In genomic region chr22:23223566-23224317, GRCh38 we compare ENCODE assay signal across 11 cellular contexts. TPM values are rescaled to one million over a fixed set of nuclear protein-coding genes. Genes with fewer than 3 reads are reported as not detected.
DNase-seq lines count a peak whose midpoint lies in the region; ATAC-seq and TF ChIP-seq lines count a peak whose summit lies in the region.
"Had no signal": no experiment of that assay in that cellular context is flagged by ENCODE, and none has a peak within 500 bp of the region (broad histone marks: within the 10 kb centered on the region; RNA-seq: fewer than 3 reads in every experiment).

No MANE protein-coding gene starts in this region.

- peak overlapping the region in 2 of 3 donors; percentile 70 to 80 for H3K27ac Mint-ChIP-seq in CD4-positive, CD25-positive, alpha-beta regulatory T cell
- peak overlapping the region; percentile 24 to 49 (median 34) for H3K27ac Mint-ChIP-seq in nephron

- peaks cover 10 to 89% (median 54%) of the 10 kb centered on the region in 4 donors for H3K4me1 Mint-ChIP-seq in CD4-positive, CD25-positive, alpha-beta regulatory T cell
- peaks cover 69% of the 10 kb centered on the region for H3K4me1 Mint-ChIP-seq in nephron

- no peak; a peak in 1 of 4 replicates for TF ChIP-seq EP300 in SK-N-SH (IDR thresholded peaks at IDR 0.05; ENCODE audit: borderline replicate concordance in 1 of 2, low read depth in 1 of 2, low read length in 1 of 2)

- H3K4me3 ChIP-seq in CD4-positive, CD25-positive, alpha-beta regulatory T cell (ENCODE audit: low read depth, low read length) = no peak overlapping the region
- H3K4me3 ChIP-seq in SK-N-SH (ENCODE audit: low read depth in 2 of 2, low read length in 1 of 2) = no peak overlapping the region
- H3K4me3 ChIP-seq in esophagus squamous epithelium = no peak overlapping the region
- no peak overlapping the region for H3K4me3 ChIP-seq in GM23248

- H3K27me3 Mint-ChIP-seq in CD4-positive, CD25-positive, alpha-beta regulatory T cell = no peaks in the 10 kb centered on the region
- H3K27me3 Mint-ChIP-seq in nephron (ENCODE audit: low read depth) = peaks cover 32% of the 10 kb centered on the region

- no peak for TF ChIP-seq CTCF in SK-N-SH (IDR thresholded peaks at IDR 0.05)
- TF ChIP-seq CTCF in esophagus squamous epithelium (IDR thresholded peaks at IDR 0.05) = no peak
- no peak for TF ChIP-seq CTCF in nephron (IDR thresholded peaks at IDR 0.05; ENCODE audit: unreplicated experiment in 3 of 3)

- 85% methylated on average over 10 of the region's 12 CpGs for WGBS in SK-N-SH (ENCODE audit: low lambda C conversion rate)
- WGBS in esophagus squamous epithelium, 2 donors = 75 to 79% methylated on average over 6 to 8 of the region's 12 CpGs
- WGBS in GM23248 (ENCODE audit: low coverage in 1 of 2, low lambda C conversion rate in 2 of 2, missing lambda C conversion rate in 2 of 2), 2 experiments = 93% methylated on average over 12 of the region's 12 CpGs

- POLR2A ChIA-PET in SK-N-SH (lab: Yijun Ruan, JAX) = interaction anchor here (1.0 kb wide), 1 partner anchor 49 kb away, joined by 3 read pairs; no protein-coding TSS in a partner anchor

- intact Hi-C loops in esophagus squamous epithelium (cut with DNase I) = no loop called here

- no peak overlapping the region for H3K4me3 Mint-ChIP-seq in CD4-positive, CD25-positive, alpha-beta regulatory T cell
- H3K4me3 Mint-ChIP-seq in nephron = no peak overlapping the region

- no peak for ATAC-seq in CD4-positive, CD25-positive, alpha-beta regulatory T cell (ENCODE audit: low read depth in 2 of 2)
- no peak for ATAC-seq in GM19351 (IDR thresholded peaks at IDR 0.05; ENCODE audit: unreplicated experiment)

- in situ Hi-C loops in GM23248 (cut with MboI) = no loop called here

- peaks cover under 1 to 17% (median 5%) of the 10 kb centered on the region in 7 donors for H3K9me3 Mint-ChIP-seq in CD4-positive, CD25-positive, alpha-beta regulatory T cell
- peaks cover 14% of the 10 kb centered on the region for H3K9me3 Mint-ChIP-seq in nephron

- H3K27ac ChIP-seq in CD4-positive, CD25-positive, alpha-beta regulatory T cell (ENCODE audit: insufficient read depth, low read length, poor library complexity, severe bottlenecking) = no peak overlapping the region
- peak overlapping the region in 1 of 2 experiments; percentile 98; a peak in 2 of 4 replicates for H3K27ac ChIP-seq in SK-N-SH (ENCODE audit: low read depth in 2 of 2, low read length in 1 of 2)
- peak overlapping the region; percentile 77 to 84 (median 83) for H3K27ac ChIP-seq in esophagus squamous epithelium
- no peak overlapping the region for H3K27ac ChIP-seq in GM23248

- no peak for TF ChIP-seq POLR2A in esophagus squamous epithelium (IDR thresholded peaks at IDR 0.05)

- no peaks in the 10 kb centered on the region for H3K27me3 ChIP-seq in CD4-positive, CD25-positive, alpha-beta regulatory T cell (ENCODE audit: control insufficient read depth, insufficient read depth, low read length)
- H3K27me3 ChIP-seq in SK-N-SH (ENCODE audit: insufficient read depth) = no peaks in the 10 kb centered on the region
- no peaks in the 10 kb centered on the region for H3K27me3 ChIP-seq in esophagus squamous epithelium
- H3K27me3 ChIP-seq in GM23248 (replicated peaks; ENCODE audit: insufficient read depth) = no peaks in the 10 kb centered on the region

- H3K9ac ChIP-seq in SK-N-SH (no peak overlapping the region), GM23248 (no peak overlapping the region)

- peaks cover 14% of the 10 kb centered on the region for H3K36me3 Mint-ChIP-seq in CD4-positive, CD25-positive, alpha-beta regulatory T cell
- peaks cover 22% of the 10 kb centered on the region for H3K36me3 Mint-ChIP-seq in nephron (ENCODE audit: low read depth)

- no peaks in the 10 kb centered on the region for H3K36me3 ChIP-seq in CD4-positive, CD25-positive, alpha-beta regulatory T cell (ENCODE audit: control insufficient read depth, insufficient read depth, low read length)
- H3K36me3 ChIP-seq in SK-N-SH (replicated peaks in 1 of 2; ENCODE audit: control insufficient read depth in 1 of 2, insufficient read depth in 2 of 2, low read length in 1 of 2) = no peaks in the 10 kb centered on the region
- no peaks in the 10 kb centered on the region for H3K36me3 ChIP-seq in esophagus squamous epithelium
- no peaks in the 10 kb centered on the region for H3K36me3 ChIP-seq in GM23248 (ENCODE audit: low read depth)

- H3K4me2 ChIP-seq in SK-N-SH (no peak overlapping the region), GM23248 (ENCODE audit: unreplicated experiment) (no peak overlapping the region)

- peaks cover 11% of the 10 kb centered on the region for H3F3A ChIP-seq in SK-N-SH (replicated peaks; ENCODE audit: insufficient read depth)
- H3F3A ChIP-seq in GM23248 (ENCODE audit: insufficient read depth) = peaks cover 49% of the 10 kb centered on the region

- no peak for DNase-seq in CD4-positive, CD25-positive, alpha-beta regulatory T cell
- DNase-seq in SK-N-SH = peak; percentile 86
- no peak for DNase-seq in esophagus squamous epithelium (lab: John Stamatoyannopoulos, UW)
- no peak for DNase-seq in activated gamma-delta T cell treated with Interleukin-2 at 50 U/mL for 16 hours
- no peak for DNase-seq in GM23248
- DNase-seq in OCI-M2 (lab: John Stamatoyannopoulos, UW; ENCODE audit: unreplicated experiment) = no peak
- DNase-seq: activated CD8-positive, alpha-beta memory T cell treated with anti-CD3 and anti-CD28 coated beads, Interleukin-2, amount 50 U/mL, for 4 hours; NCI-H1417 treated with DMSO at 0.1 percent for 48 hours; stimulated activated CD4-positive, alpha-beta T cell treated with anti-CD3 and anti-CD28 coated beads, Interleukin-12 subunit alpha, Interleukin-12 subunit beta, amount 100 ng/mL, for 4 hours had no signal

- H3K9me2 ChIP-seq in SK-N-SH (no peaks in the 10 kb centered on the region), GM23248 (ENCODE audit: insufficient read depth) (no peaks in the 10 kb centered on the region)

- peak; percentile 45 for TF ChIP-seq RAD21 in SK-N-SH (IDR thresholded peaks at IDR 0.05; ENCODE audit: low read length)

- CTCF ChIA-PET in SK-N-SH (lab: Yijun Ruan, JAX) = interaction anchor here (0.6 to 5.8 kb wide), 5 partner anchors 10 to 264 kb away, joined by 3 to 22 read pairs (median 6); partner anchors contain the start of gene BCR

- peaks cover 51% of the 10 kb centered on the region for H4K20me1 ChIP-seq in SK-N-SH (ENCODE audit: insufficient read depth)
- H4K20me1 ChIP-seq in GM23248 (ENCODE audit: insufficient read depth) = no peaks in the 10 kb centered on the region

- peaks cover 42% of the 10 kb centered on the region for H3K4me1 ChIP-seq in CD4-positive, CD25-positive, alpha-beta regulatory T cell (ENCODE audit: control insufficient read depth, insufficient read depth, low read length, poor library complexity, severe bottlenecking)
- peaks cover 38 to 66% of the 10 kb centered on the region in 2 experiments; a peak in 3 of 4 replicates for H3K4me1 ChIP-seq in SK-N-SH (ENCODE audit: control insufficient read depth in 1 of 2, insufficient read depth in 2 of 2, low read depth in 1 of 2, low read length in 1 of 2)
- H3K4me1 ChIP-seq in esophagus squamous epithelium = peaks cover 57 to 91% (median 85%) of the 10 kb centered on the region in 3 donors
- peaks cover 56% of the 10 kb centered on the region for H3K4me1 ChIP-seq in GM23248 (ENCODE audit: insufficient read depth)

- H3K9me3 ChIP-seq in CD4-positive, CD25-positive, alpha-beta regulatory T cell (ENCODE audit: control insufficient read depth in 2 of 2, low read length in 2 of 2) = peaks cover 11 to 15% of the 10 kb centered on the region in 2 experiments
- H3K9me3 ChIP-seq in SK-N-SH = 0 out of 2 replicates have a peak, but pooled peaks cover under 1% of the 10 kb centered on the region
- peaks cover 0 to 6% (median 0%) of the 10 kb centered on the region in 3 donors for H3K9me3 ChIP-seq in esophagus squamous epithelium
- no peaks in the 10 kb centered on the region for H3K9me3 ChIP-seq in GM23248 (ENCODE audit: low read depth)

- H3K79me2 ChIP-seq in SK-N-SH (ENCODE audit: insufficient read depth) (peaks cover 71% of the 10 kb centered on the region), GM23248 (ENCODE audit: insufficient read depth) (peaks cover 76% of the 10 kb centered on the region)

- H2AFZ ChIP-seq in SK-N-SH (ENCODE audit: low read depth) (no peak overlapping the region), GM23248 (no peak overlapping the region)

TF ChIP-seq in SK-N-SH, 30 proteins besides CTCF, POLR2A, EP300 and RAD21 (continues in another document):
- TF ChIP-seq SMC3 (IDR thresholded peaks at IDR 0.05; ENCODE audit: low read depth, low read length) (no peak; the same call in 1 of the 2 replicates), MEF2A (IDR thresholded peaks at IDR 0.05; ENCODE audit: borderline replicate concordance, low read depth) (no peak), EZH2phosphoT487 (IDR thresholded peaks at IDR 0.05; ENCODE audit: borderline replicate concordance, low read depth) (no peak), MXI1 (IDR thresholded peaks at IDR 0.05; ENCODE audit: low read depth, low read length) (peak; percentile 92), IRF3 (IDR thresholded peaks at IDR 0.05; ENCODE audit: low read depth, low read length) (no peak), PBX3 (IDR thresholded peaks at IDR 0.05) (no peak), ELF1 (IDR thresholded peaks at IDR 0.05) (no peak)

RNA-seq across cellular contexts. Expression of gene BCR, which starts 43.4 kb away (rescaled TPM):
- 66.3 TPM for total RNA-seq in CD4-positive, CD25-positive, alpha-beta regulatory T cell
- 1 to 10 TPM; 2.6 to 7.1 (median 2.8) TPM for polyA plus RNA-seq in CD4-positive, CD25-positive, alpha-beta regulatory T cell
- polyA plus RNA-seq in SK-N-SH (2012; rRNA removed) = 27.0 and 50.9 TPM in 2 replicates
- polyA plus RNA-seq in SK-N-SH (2012; cell fraction: cytosol; rRNA removed) = 20.3 and 29.6 TPM in 2 replicates
- 51.6 and 84.8 TPM in 2 replicates for polyA plus RNA-seq in SK-N-SH (2012; cell fraction: nucleus; rRNA removed)
- 10 to 100 TPM; 38.7 to 50.0 (median 47.5) TPM for total RNA-seq in esophagus squamous epithelium
- total RNA-seq in GM23248 (2014; rRNA removed; shearing (Covaris generic)) = 30.0 and 30.6 TPM in 2 replicates
- polyA plus RNA-seq in GM23248 (2016; fragmentation: Nextera tagmentation; extraction: Ambion mirVana) = 3.3 and 4.7 TPM in 2 replicates

Comparison
In these comparisons a context has a peak if more than half of its experiments do, and no peak if none do; other contexts are left out.
1. H3K27ac ChIP-seq: peak in esophagus squamous epithelium (4 of 4); none in CD4-positive, CD25-positive, alpha-beta regulatory T cell (single experiment) and GM23248 (single experiment).